Comparison of ENCODE assay signal across 1 cellular context in genomic region chrX:53374222-53374820, GRCh38.
A peak's percentile ranks its signal among the peaks of the same experiment; 100 is the strongest.
TF ChIP-seq lines count a peak whose summit lies in the region.

No MANE protein-coding gene starts in this region.

TF ChIP-seq in K562, 482 proteins besides CTCF, POLR2A, EP300 and RAD21 (continued from another document and continues in another):
- TF ChIP-seq ATF3 (IDR thresholded peaks at IDR 0.05) (peak; percentile 81), ATF3 (CRISPR knock-in tag; conservative IDR thresholded peaks at IDR 0.05) (0 out of 2 replicates have a peak, but pooled peaks have one; percentile 3), MXI1 (IDR thresholded peaks at IDR 0.05; ENCODE audit: low read depth, low read length) (no peak), RNF2 (IDR thresholded peaks at IDR 0.05) (peak; percentile 60; the same call in 1 of the 2 replicates), SMAD3 (CRISPR knock-in tag; conservative IDR thresholded peaks at IDR 0.05) (0 out of 2 replicates have a peak, but pooled peaks have one; percentile 3), TAF9B (IDR thresholded peaks at IDR 0.05; ENCODE audit: partially characterized antibody) (peak; percentile 39), BRD9 (IDR thresholded peaks at IDR 0.05; ENCODE audit: low read depth, partially characterized antibody) (peak; percentile 37), TFAP4 (CRISPR knock-in tag; IDR thresholded peaks at IDR 0.05; ENCODE audit: borderline replicate concordance) (peak; percentile 48; the same call in 1 of the 2 replicates), MAFG (tag; conservative IDR thresholded peaks at IDR 0.05) (peak; percentile 73), ARID1B (IDR thresholded peaks at IDR 0.05) (peak; percentile 92), EP400 (IDR thresholded peaks at IDR 0.05) (peak; percentile 90), ARNT (IDR thresholded peaks at IDR 0.05) (peak in 1 of 2 experiments; percentile 66; a peak in 1 of 4 replicates), ZNF740 (CRISPR knock-in tag; IDR thresholded peaks at IDR 0.05) (no peak), ZNF740 (tag; IDR thresholded peaks at IDR 0.05) (no peak), POLR3G (IDR thresholded peaks at IDR 0.05; ENCODE audit: extremely low read depth, insufficient read length, insufficient replicate concordance) (no peak), SMAD4 (CRISPR knock-in tag; conservative IDR thresholded peaks at IDR 0.05) (0 out of 2 replicates have a peak, but pooled peaks have one; percentile 43), TEAD4 (IDR thresholded peaks at IDR 0.05; ENCODE audit: low read length) (peak; percentile 55; the same call in 1 of the 2 replicates), TEAD4 (CRISPR knock-in tag; IDR thresholded peaks at IDR 0.05; ENCODE audit: borderline replicate concordance) (no peak), PHB2 (IDR thresholded peaks at IDR 0.05; ENCODE audit: low read depth) (no peak), LEF1 (IDR thresholded peaks at IDR 0.05) (peak; percentile 87), HMBOX1 (IDR thresholded peaks at IDR 0.05) (peak; percentile 65), IRF9 (tag; IDR thresholded peaks at IDR 0.05) (peak; percentile 15; the same call in 1 of the 2 replicates), BDP1 (IDR thresholded peaks at IDR 0.05; ENCODE audit: insufficient read depth, insufficient read length) (no peak), NKRF (IDR thresholded peaks at IDR 0.05; ENCODE audit: borderline replicate concordance) (peak; percentile 72; the same call in 1 of the 2 replicates), MCM2 (IDR thresholded peaks at IDR 0.05; ENCODE audit: low read depth) (no peak), ETS1 (conservative IDR thresholded peaks at IDR 0.05; ENCODE audit: control insufficient read depth, low read depth, low read length) (no peak), MYC (IDR thresholded peaks at IDR 0.05; ENCODE audit: low read depth, low read length) (peak; percentile 90), MYC (CRISPR knock-in tag; IDR thresholded peaks at IDR 0.05; ENCODE audit: borderline replicate concordance, low read depth) (no peak), GATAD2A (IDR thresholded peaks at IDR 0.05) (peak; percentile 11; the same call in 1 of the 2 replicates), RFX1 (IDR thresholded peaks at IDR 0.05) (peak; percentile 39; the same call in 1 of the 2 replicates), BHLHE40 (IDR thresholded peaks at IDR 0.05; ENCODE audit: low read length) (peak; percentile 49), CBFA2T2 (conservative IDR thresholded peaks at IDR 0.05) (peak; percentile 43), EHMT2 (IDR thresholded peaks at IDR 0.05) (peak; percentile 93), SMARCC2 (IDR thresholded peaks at IDR 0.05; ENCODE audit: low read depth) (peak; percentile 64), ZNF274 (IDR thresholded peaks at IDR 0.05; ENCODE audit: borderline replicate concordance, low read depth, low read length) (no peak), MTA2 (IDR thresholded peaks at IDR 0.05; ENCODE audit: low read depth) (peak; percentile 54), MAFK (IDR thresholded peaks at IDR 0.05; ENCODE audit: low read length) (peak; percentile 33; the same call in 1 of the 2 replicates), NEUROD1 (IDR thresholded peaks at IDR 0.05; ENCODE audit: borderline replicate concordance, low read depth, low read length, partially characterized antibody) (no peak), MTA1 (IDR thresholded peaks at IDR 0.05; ENCODE audit: borderline replicate concordance) (peak; percentile 57), STAT6 (CRISPR knock-in tag; IDR thresholded peaks at IDR 0.05) (no peak), DPF2 (IDR thresholded peaks at IDR 0.05) (peak; percentile 96), STAT5A (IDR thresholded peaks at IDR 0.05; ENCODE audit: borderline replicate concordance, low read length) (peak; percentile 39; the same call in 1 of the 2 replicates), BRD4 (IDR thresholded peaks at IDR 0.05) (no peak), TCF3 (CRISPR knock-in tag; IDR thresholded peaks at IDR 0.05) (peak; percentile 67), ZNF644 (tag; IDR thresholded peaks at IDR 0.05; ENCODE audit: low read depth) (no peak), ZC3H8 (IDR thresholded peaks at IDR 0.05) (no peak), AFF1 (IDR thresholded peaks at IDR 0.05; ENCODE audit: low read depth in 1 of 2, partially characterized antibody in 2 of 2) (peak in 1 of 2 experiments; percentile 51), SUPT5H (IDR thresholded peaks at IDR 0.05) (peak; percentile 44), ZNF316 (IDR thresholded peaks at IDR 0.05) (peak; percentile 88), ZNF75A (CRISPR knock-in tag; IDR thresholded peaks at IDR 0.05) (no peak)
